Comparison of ENCODE assay signal across 1 cellular context in the genomic region with DNA sequence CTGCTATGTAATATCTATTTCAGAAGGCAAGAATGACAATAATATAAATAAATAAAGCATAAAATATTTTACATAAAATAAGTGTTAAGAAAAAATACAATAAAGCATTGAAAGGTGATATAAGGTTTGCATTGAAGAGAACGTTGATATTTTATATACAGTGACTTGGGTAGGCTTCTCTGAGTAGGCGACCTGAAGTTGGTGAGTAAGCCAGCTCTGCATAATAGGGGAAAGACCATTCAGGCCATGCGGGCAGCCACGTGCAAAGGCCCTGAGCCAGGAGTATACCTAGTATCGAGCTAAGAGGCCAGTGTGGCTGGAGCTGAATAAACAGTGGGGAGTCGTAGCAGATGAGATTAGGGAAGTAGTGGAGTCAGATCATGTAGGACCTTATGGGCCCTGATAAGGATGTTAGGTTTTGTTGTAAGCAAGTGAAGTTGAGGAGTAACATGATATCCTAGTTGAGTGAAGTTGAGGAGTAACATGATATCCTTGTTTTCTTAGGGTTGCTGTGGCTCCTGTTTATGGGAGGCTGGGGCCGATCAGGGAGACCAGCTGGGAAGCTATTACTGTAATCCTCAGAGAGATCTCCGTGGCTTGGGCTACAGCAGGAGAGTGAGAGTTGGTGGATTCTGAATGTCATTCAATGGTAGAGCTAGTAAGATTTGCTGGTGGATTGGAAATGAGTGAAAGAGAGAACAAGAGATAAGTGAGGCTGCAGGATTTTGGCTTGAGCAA.
TF ChIP-seq lines count a peak whose summit lies in the region.

No MANE protein-coding gene starts in this region.

TF ChIP-seq in K562, 482 proteins besides CTCF, POLR2A, EP300 and RAD21 (continued from another document and continues in another):
- TF ChIP-seq, protein P1, sequence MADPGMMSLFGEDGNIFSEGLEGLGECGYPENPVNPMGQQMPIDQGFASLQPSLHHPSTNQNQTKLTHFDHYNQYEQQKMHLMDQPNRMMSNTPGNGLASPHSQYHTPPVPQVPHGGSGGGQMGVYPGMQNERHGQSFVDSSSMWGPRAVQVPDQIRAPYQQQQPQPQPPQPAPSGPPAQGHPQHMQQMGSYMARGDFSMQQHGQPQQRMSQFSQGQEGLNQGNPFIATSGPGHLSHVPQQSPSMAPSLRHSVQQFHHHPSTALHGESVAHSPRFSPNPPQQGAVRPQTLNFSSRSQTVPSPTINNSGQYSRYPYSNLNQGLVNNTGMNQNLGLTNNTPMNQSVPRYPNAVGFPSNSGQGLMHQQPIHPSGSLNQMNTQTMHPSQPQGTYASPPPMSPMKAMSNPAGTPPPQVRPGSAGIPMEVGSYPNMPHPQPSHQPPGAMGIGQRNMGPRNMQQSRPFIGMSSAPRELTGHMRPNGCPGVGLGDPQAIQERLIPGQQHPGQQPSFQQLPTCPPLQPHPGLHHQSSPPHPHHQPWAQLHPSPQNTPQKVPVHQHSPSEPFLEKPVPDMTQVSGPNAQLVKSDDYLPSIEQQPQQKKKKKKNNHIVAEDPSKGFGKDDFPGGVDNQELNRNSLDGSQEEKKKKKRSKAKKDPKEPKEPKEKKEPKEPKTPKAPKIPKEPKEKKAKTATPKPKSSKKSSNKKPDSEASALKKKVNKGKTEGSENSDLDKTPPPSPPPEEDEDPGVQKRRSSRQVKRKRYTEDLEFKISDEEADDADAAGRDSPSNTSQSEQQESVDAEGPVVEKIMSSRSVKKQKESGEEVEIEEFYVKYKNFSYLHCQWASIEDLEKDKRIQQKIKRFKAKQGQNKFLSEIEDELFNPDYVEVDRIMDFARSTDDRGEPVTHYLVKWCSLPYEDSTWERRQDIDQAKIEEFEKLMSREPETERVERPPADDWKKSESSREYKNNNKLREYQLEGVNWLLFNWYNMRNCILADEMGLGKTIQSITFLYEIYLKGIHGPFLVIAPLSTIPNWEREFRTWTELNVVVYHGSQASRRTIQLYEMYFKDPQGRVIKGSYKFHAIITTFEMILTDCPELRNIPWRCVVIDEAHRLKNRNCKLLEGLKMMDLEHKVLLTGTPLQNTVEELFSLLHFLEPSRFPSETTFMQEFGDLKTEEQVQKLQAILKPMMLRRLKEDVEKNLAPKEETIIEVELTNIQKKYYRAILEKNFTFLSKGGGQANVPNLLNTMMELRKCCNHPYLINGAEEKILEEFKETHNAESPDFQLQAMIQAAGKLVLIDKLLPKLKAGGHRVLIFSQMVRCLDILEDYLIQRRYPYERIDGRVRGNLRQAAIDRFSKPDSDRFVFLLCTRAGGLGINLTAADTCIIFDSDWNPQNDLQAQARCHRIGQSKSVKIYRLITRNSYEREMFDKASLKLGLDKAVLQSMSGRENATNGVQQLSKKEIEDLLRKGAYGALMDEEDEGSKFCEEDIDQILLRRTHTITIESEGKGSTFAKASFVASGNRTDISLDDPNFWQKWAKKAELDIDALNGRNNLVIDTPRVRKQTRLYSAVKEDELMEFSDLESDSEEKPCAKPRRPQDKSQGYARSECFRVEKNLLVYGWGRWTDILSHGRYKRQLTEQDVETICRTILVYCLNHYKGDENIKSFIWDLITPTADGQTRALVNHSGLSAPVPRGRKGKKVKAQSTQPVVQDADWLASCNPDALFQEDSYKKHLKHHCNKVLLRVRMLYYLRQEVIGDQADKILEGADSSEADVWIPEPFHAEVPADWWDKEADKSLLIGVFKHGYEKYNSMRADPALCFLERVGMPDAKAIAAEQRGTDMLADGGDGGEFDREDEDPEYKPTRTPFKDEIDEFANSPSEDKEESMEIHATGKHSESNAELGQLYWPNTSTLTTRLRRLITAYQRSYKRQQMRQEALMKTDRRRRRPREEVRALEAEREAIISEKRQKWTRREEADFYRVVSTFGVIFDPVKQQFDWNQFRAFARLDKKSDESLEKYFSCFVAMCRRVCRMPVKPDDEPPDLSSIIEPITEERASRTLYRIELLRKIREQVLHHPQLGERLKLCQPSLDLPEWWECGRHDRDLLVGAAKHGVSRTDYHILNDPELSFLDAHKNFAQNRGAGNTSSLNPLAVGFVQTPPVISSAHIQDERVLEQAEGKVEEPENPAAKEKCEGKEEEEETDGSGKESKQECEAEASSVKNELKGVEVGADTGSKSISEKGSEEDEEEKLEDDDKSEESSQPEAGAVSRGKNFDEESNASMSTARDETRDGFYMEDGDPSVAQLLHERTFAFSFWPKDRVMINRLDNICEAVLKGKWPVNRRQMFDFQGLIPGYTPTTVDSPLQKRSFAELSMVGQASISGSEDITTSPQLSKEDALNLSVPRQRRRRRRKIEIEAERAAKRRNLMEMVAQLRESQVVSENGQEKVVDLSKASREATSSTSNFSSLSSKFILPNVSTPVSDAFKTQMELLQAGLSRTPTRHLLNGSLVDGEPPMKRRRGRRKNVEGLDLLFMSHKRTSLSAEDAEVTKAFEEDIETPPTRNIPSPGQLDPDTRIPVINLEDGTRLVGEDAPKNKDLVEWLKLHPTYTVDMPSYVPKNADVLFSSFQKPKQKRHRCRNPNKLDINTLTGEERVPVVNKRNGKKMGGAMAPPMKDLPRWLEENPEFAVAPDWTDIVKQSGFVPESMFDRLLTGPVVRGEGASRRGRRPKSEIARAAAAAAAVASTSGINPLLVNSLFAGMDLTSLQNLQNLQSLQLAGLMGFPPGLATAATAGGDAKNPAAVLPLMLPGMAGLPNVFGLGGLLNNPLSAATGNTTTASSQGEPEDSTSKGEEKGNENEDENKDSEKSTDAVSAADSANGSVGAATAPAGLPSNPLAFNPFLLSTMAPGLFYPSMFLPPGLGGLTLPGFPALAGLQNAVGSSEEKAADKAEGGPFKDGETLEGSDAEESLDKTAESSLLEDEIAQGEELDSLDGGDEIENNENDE (IDR thresholded peaks at IDR 0.05; ENCODE audit: low read depth, low read length), result no peak
- TF ChIP-seq ZNF695 (CRISPR knock-in tag; IDR thresholded peaks at IDR 0.05) (no peak), ARHGAP35 (IDR thresholded peaks at IDR 0.05; ENCODE audit: partially characterized antibody) (no peak), RBBP5 (IDR thresholded peaks at IDR 0.05; ENCODE audit: borderline replicate concordance, insufficient read depth, low read length, poor library complexity, severe bottlenecking) (peak; percentile 67), GATAD2A (IDR thresholded peaks at IDR 0.05) (peak; percentile 98), DIDO1 (tag; IDR thresholded peaks at IDR 0.05; ENCODE audit: low read depth) (no peak), GATA2 (CRISPR knock-in tag; IDR thresholded peaks at IDR 0.05) (peak; percentile 99), NFXL1 (CRISPR knock-in tag; IDR thresholded peaks at IDR 0.05) (no peak), SIX5 (IDR thresholded peaks at IDR 0.05; ENCODE audit: borderline replicate concordance in 1 of 2, insufficient read depth in 1 of 2, low read depth in 1 of 2, low read length in 2 of 2) (peak; percentile 40 to 47; a peak in 2 of 4 replicates), ZFPM2 (CRISPR knock-in tag; IDR thresholded peaks at IDR 0.05) (no peak), HINFP (tag; conservative IDR thresholded peaks at IDR 0.05; ENCODE audit: low read depth) (no peak), THAP12 (CRISPR knock-in tag; IDR thresholded peaks at IDR 0.05) (peak; percentile 22; the same call in 1 of the 2 replicates), ZNF212 (CRISPR knock-in tag; IDR thresholded peaks at IDR 0.05) (no peak), BRCA1 (IDR thresholded peaks at IDR 0.05) (no peak), BRCA1 (CRISPR knock-in tag; IDR thresholded peaks at IDR 0.05) (no peak), HIVEP1 (CRISPR knock-in tag; IDR thresholded peaks at IDR 0.05) (no peak), FOSL1 (tag; conservative IDR thresholded peaks at IDR 0.05) (peak; percentile 89), RBM39 (optimal IDR thresholded peaks at IDR 0.05; ENCODE audit: low read depth, low read length) (no peak)
- TF ChIP-seq, protein P2, sequence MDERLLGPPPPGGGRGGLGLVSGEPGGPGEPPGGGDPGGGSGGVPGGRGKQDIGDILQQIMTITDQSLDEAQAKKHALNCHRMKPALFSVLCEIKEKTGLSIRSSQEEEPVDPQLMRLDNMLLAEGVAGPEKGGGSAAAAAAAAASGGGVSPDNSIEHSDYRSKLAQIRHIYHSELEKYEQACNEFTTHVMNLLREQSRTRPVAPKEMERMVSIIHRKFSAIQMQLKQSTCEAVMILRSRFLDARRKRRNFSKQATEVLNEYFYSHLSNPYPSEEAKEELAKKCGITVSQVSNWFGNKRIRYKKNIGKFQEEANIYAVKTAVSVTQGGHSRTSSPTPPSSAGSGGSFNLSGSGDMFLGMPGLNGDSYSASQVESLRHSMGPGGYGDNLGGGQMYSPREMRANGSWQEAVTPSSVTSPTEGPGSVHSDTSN (CRISPR knock-in tag; IDR thresholded peaks at IDR 0.05; ENCODE audit: low read depth), result no peak
- TF ChIP-seq, protein P2 (tag; conservative IDR thresholded peaks at IDR 0.05; ENCODE audit: low read depth), result peak; percentile 81
- TF ChIP-seq, protein P3, sequence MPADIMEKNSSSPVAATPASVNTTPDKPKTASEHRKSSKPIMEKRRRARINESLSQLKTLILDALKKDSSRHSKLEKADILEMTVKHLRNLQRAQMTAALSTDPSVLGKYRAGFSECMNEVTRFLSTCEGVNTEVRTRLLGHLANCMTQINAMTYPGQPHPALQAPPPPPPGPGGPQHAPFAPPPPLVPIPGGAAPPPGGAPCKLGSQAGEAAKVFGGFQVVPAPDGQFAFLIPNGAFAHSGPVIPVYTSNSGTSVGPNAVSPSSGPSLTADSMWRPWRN (IDR thresholded peaks at IDR 0.05; ENCODE audit: low read depth), result peak; percentile 98
